Comparison of ENCODE assay signal across 20 cellular contexts in genomic region chr7:105250239-105250638, GRCh38.
A peak's percentile ranks its signal among the peaks of the same experiment; 100 is the strongest.
DNase-seq lines count a peak whose midpoint lies in the region; ATAC-seq and TF ChIP-seq lines count a peak whose summit lies in the region.
"Had no signal": no experiment of that assay in that cellular context is flagged by ENCODE, and none has a peak within 500 bp of the region (broad histone marks: within the 10 kb centered on the region; RNA-seq: fewer than 3 reads in every experiment).

No MANE protein-coding gene starts in this region.

- H3K27ac ChIP-seq in A673 (ENCODE audit: low read depth, low read length, poor library complexity, severe bottlenecking) (peak overlapping the region; percentile 6), IMR-90 (ENCODE audit: insufficient read depth, low read length) (no peak overlapping the region), SJCRH30 (no peak overlapping the region)
- H3K27ac ChIP-seq: A549; BLaER1 treated with 17β-estradiol and CSF1 and Interleukin-3, amounts not matched to agents 10 nM and 100 nM had no signal

- intact Hi-C loops in A673 (cut with micrococcal nuclease; ENCODE audit: unreplicated experiment) (no loop called here), IMR-90 (cut with micrococcal nuclease) (no loop called here)

- H3K9me3 ChIP-seq in A673 (ENCODE audit: low read depth, low read length, poor library complexity, severe bottlenecking) (no peaks in the 10 kb centered on the region), IMR-90 (ENCODE audit: control insufficient read depth, insufficient read depth, low read length) (no peaks in the 10 kb centered on the region), SJCRH30 (replicated peaks) (no peaks in the 10 kb centered on the region)
- H3K9me3 ChIP-seq: A549, MG63 had no signal

- peaks cover 11% of the 10 kb centered on the region; the same call in 1 of the 2 replicates for H3K9me1 ChIP-seq in IMR-90 (ENCODE audit: insufficient read depth, low read length)

- no peak overlapping the region for H2AK5ac ChIP-seq in IMR-90 (ENCODE audit: low read depth, low read length)

- CTCF ChIA-PET in A673 (lab: Charles Lee): interaction anchor here (0.5 kb wide), 1 partner anchor 913 kb away, joined by 3 read pairs; no protein-coding TSS in a partner anchor
- CTCF ChIA-PET in IMR-90 (lab: Yijun Ruan, JAX): no interaction called here

- no peak overlapping the region for H3K27ac Mint-ChIP-seq in stimulated activated memory B cell treated with anti-CD40 and anti-IgM and Interleukin-4, amounts not matched to agents 10 μg/mL and 1 μg/mL and 100 μg/mL, for 72 hours
- H3K27ac Mint-ChIP-seq: CD8-positive, alpha-beta T cell; HFFc6 had no signal

- H3K9ac ChIP-seq in IMR-90 (ENCODE audit: low read depth, low read length): no peak overlapping the region
- H3K9ac ChIP-seq: BLaER1 treated with 17β-estradiol and CSF1 and Interleukin-3, amounts not matched to agents 10 nM and 100 nM had no signal

- BruUV-seq in A673 (replicated peaks; lab: Mats Ljungman, UMichigan): no TSS peak
- BruUV-seq in IMR-90 (replicated peaks; lab: Mats Ljungman, UMichigan): no TSS peak

- H3K4me3 Mint-ChIP-seq in stimulated activated memory B cell treated with anti-CD40 and anti-IgM and Interleukin-4, amounts not matched to agents 10 μg/mL and 1 μg/mL and 100 μg/mL, for 72 hours: no peak overlapping the region
- H3K4me3 Mint-ChIP-seq: CD8-positive, alpha-beta T cell; HFFc6 had no signal

- in situ Hi-C loops in IMR-90 (cut with MboI; ENCODE audit: low sequenced_read_pairs): no loop called here

- no peak overlapping the region for H4K91ac ChIP-seq in IMR-90 (ENCODE audit: insufficient read depth, low read depth, low read length)

- no peak overlapping the region for H2AFZ ChIP-seq in IMR-90 (replicated peaks; ENCODE audit: low read length, poor library complexity)

- peaks cover 54 to 71% of the 10 kb centered on the region in 2 experiments for H3K79me1 ChIP-seq in IMR-90 (ENCODE audit: low read depth in 1 of 2, low read length in 2 of 2)

- no peaks in the 10 kb centered on the region for H3K27me3 ChIP-seq in A673 (replicated peaks; ENCODE audit: insufficient read depth, low read depth, low read length, poor library complexity)
- no peaks in the 10 kb centered on the region for H3K27me3 ChIP-seq in IMR-90 (ENCODE audit: control insufficient read depth, insufficient read depth, low read length)
- H3K27me3 ChIP-seq in SJCRH30: no peaks in the 10 kb centered on the region
- H3K27me3 ChIP-seq: BLaER1 treated with 17β-estradiol and CSF1 and Interleukin-3, amounts not matched to agents 10 nM and 100 nM; MG63 had no signal

- peaks cover 29% of the 10 kb centered on the region for H4K20me1 ChIP-seq in IMR-90 (ENCODE audit: insufficient read depth, low read length)

- no peaks in the 10 kb centered on the region for H3K36me3 ChIP-seq in A673 (ENCODE audit: insufficient read depth, low read length, poor library complexity, severe bottlenecking)
- no peaks in the 10 kb centered on the region for H3K36me3 ChIP-seq in IMR-90 (ENCODE audit: control insufficient read depth, insufficient read depth, low read length)
- no peaks in the 10 kb centered on the region for H3K36me3 ChIP-seq in SJCRH30
- H3K36me3 ChIP-seq: MG63 had no signal

- DNase-seq in A673 (ENCODE audit: low spot score) (no peak), IMR-90 (no peak), cardiac fibroblast (ENCODE audit: low read depth in 2 of 2) (peak; percentile 33 to 41), fibroblast of mammary gland (ENCODE audit: low read depth) (peak; percentile 23), SJCRH30 (no peak), NCI-H774 (lab: John Stamatoyannopoulos, UW) (no peak), NCI-H1436 (lab: John Stamatoyannopoulos, UW) (no peak)
- DNase-seq: CD8-positive, alpha-beta T cell; HFFc6; Kasumi-1; MG63; NCI-H1048; NCI-H1436 treated with DMSO at 0.1 percent for 48 hours; NCI-H2029 treated with DMSO at 0.1 percent for 48 hours; NCI-H2171; NCI-H526 had no signal

- H3K56ac ChIP-seq in IMR-90 (ENCODE audit: extremely low read depth, insufficient read depth, low read length): no peak overlapping the region

- dilution Hi-C loops in IMR-90 (cut with HindIII; ENCODE audit: low sequenced_read_pairs, unreplicated experiment): no loop called here

- no peak overlapping the region for H4K8ac ChIP-seq in IMR-90 (ENCODE audit: low read depth in 2 of 2, low read length in 2 of 2)

- H3K23ac ChIP-seq in IMR-90 (ENCODE audit: low read depth, low read length): no peak overlapping the region

- peaks cover 38% of the 10 kb centered on the region for H3K4me1 Mint-ChIP-seq in stimulated activated memory B cell treated with anti-CD40 and anti-IgM and Interleukin-4, amounts not matched to agents 10 μg/mL and 1 μg/mL and 100 μg/mL, for 72 hours

- no peak overlapping the region for H3K4ac ChIP-seq in IMR-90 (ENCODE audit: low read depth, low read length)

- no peak for ATAC-seq in IMR-90 (ENCODE audit: low read depth)
- no peak for ATAC-seq in stimulated activated memory B cell treated with anti-CD40 and anti-IgM and Interleukin-4, amounts not matched to agents 10 μg/mL and 1 μg/mL and 100 μg/mL, for 72 hours
- ATAC-seq: A549; CD8-positive, alpha-beta T cell; Panc1 had no signal

- H3K9me3 Mint-ChIP-seq in stimulated activated memory B cell treated with anti-CD40 and anti-IgM and Interleukin-4, amounts not matched to agents 10 μg/mL and 1 μg/mL and 100 μg/mL, for 72 hours: no peaks in the 10 kb centered on the region
- H3K9me3 Mint-ChIP-seq: CD8-positive, alpha-beta T cell; HFFc6 had no signal

- H2BK120ac ChIP-seq in IMR-90 (ENCODE audit: low read depth, low read length): no peak overlapping the region

- H3K14ac ChIP-seq in IMR-90 (replicated peaks; ENCODE audit: low read depth, low read length): no peak overlapping the region

- H3K4me3 ChIP-seq in A673 (ENCODE audit: low read depth, low read length, poor library complexity, severe bottlenecking) (no peak overlapping the region), IMR-90 (ENCODE audit: insufficient read depth, low read depth, low read length) (no peak overlapping the region), cardiac fibroblast (replicated peaks in 1 of 2; ENCODE audit: low read depth in 2 of 2, low read length in 2 of 2) (no peak overlapping the region), fibroblast of mammary gland (ENCODE audit: control insufficient read depth, low read depth, low read length) (no peak overlapping the region), SJCRH30 (no peak overlapping the region)
- H3K4me3 ChIP-seq: A549; BLaER1 treated with 17β-estradiol and CSF1 and Interleukin-3, amounts not matched to agents 10 nM and 100 nM; MG63 had no signal

- no peak overlapping the region for H2BK15ac ChIP-seq in IMR-90 (ENCODE audit: low read depth, low read length)

- H2AK9ac ChIP-seq in IMR-90 (replicated peaks; ENCODE audit: low read depth, low read length, poor library complexity): no peak overlapping the region

- TF ChIP-seq RAD21 in IMR-90 (IDR thresholded peaks at IDR 0.05; ENCODE audit: low read length): no peak

- H3K36me3 Mint-ChIP-seq in stimulated activated memory B cell treated with anti-CD40 and anti-IgM and Interleukin-4, amounts not matched to agents 10 μg/mL and 1 μg/mL and 100 μg/mL, for 72 hours: no peaks in the 10 kb centered on the region

- no CpG with 5 or more reads among the region's 4 CpGs for WGBS in IMR-90 (ENCODE audit: extremely low coverage in 2 of 2, insufficient read length in 1 of 2), 2 experiments

- no peak overlapping the region for H2BK5ac ChIP-seq in IMR-90 (ENCODE audit: low read depth, low read length, poor library complexity, severe bottlenecking)

- no peaks in the 10 kb centered on the region for H3K27me3 Mint-ChIP-seq in stimulated activated memory B cell treated with anti-CD40 and anti-IgM and Interleukin-4, amounts not matched to agents 10 μg/mL and 1 μg/mL and 100 μg/mL, for 72 hours

- TF ChIP-seq CTCF in A673 (conservative IDR thresholded peaks at IDR 0.05; ENCODE audit: low read depth, low read length) (no peak), IMR-90 (conservative IDR thresholded peaks at IDR 0.05; ENCODE audit: low read depth, low read length) (no peak), cardiac fibroblast (IDR thresholded peaks at IDR 0.05; ENCODE audit: low read depth, low read length) (no peak), fibroblast of mammary gland (conservative IDR thresholded peaks at IDR 0.05; ENCODE audit: control insufficient read depth, insufficient read depth, low read depth, low read length) (no peak)

- H3K4me1 ChIP-seq in A673 (ENCODE audit: insufficient read depth, low read length, poor library complexity, severe bottlenecking) (peaks cover 47% of the 10 kb centered on the region), IMR-90 (ENCODE audit: control insufficient read depth, insufficient read depth, low read length) (peaks cover 5% of the 10 kb centered on the region), SJCRH30 (peaks cover 16% of the 10 kb centered on the region)

- POLR2A ChIA-PET in A673 (lab: Charles Lee; ENCODE audit: low non-redundant PET) (no interaction called here), IMR-90 (lab: Charles Lee; ENCODE audit: unreplicated experiment) (no interaction called here)

- H4K5ac ChIP-seq in IMR-90 (ENCODE audit: low read depth, low read length): no peak overlapping the region

- no peak overlapping the region for H2BK20ac ChIP-seq in IMR-90 (ENCODE audit: low read depth, low read length)

- TF ChIP-seq POLR2A in IMR-90 (IDR thresholded peaks at IDR 0.05; ENCODE audit: low read depth, low read length): no peak

- no peak overlapping the region for H3K4me2 ChIP-seq in IMR-90 (ENCODE audit: low read depth, low read length)
- H3K4me2 ChIP-seq: A549; BLaER1 treated with 17β-estradiol and CSF1 and Interleukin-3, amounts not matched to agents 10 nM and 100 nM had no signal

- H3K18ac ChIP-seq in IMR-90 (ENCODE audit: low read depth, low read length): no peak overlapping the region

TF ChIP-seq in IMR-90, 13 proteins besides CTCF, POLR2A, EP300 and RAD21:
- TF ChIP-seq CEBPB (IDR thresholded peaks at IDR 0.05; ENCODE audit: low read depth, low read length): 0 out of 2 replicates have a peak, but pooled peaks have one; percentile 31
- TF ChIP-seq BHLHE40 (IDR thresholded peaks at IDR 0.05; ENCODE audit: low read depth, low read length): no peak
- TF ChIP-seq MXI1 (IDR thresholded peaks at IDR 0.05; ENCODE audit: borderline replicate concordance, low read depth, low read length): no peak

Comparison
In these comparisons a context has a peak if more than half of its experiments do, and no peak if none do; other contexts are left out.
1. DNase-seq: peak in cardiac fibroblast (2 of 2) and fibroblast of mammary gland (single experiment); none in A673 (single experiment), IMR-90 (single experiment), SJCRH30 (0 of 2), NCI-H774 (single experiment) and NCI-H1436 (single experiment).